In genomic region chr10:92241501-92241900, GRCh38 we compare ENCODE assay signal across 1 cellular context.
TF ChIP-seq lines count a peak whose summit lies in the region.

No MANE protein-coding gene starts in this region.

TF ChIP-seq in GM23338, 12 proteins besides CTCF, POLR2A, EP300 and RAD21 (continued from another document):
- no peak for TF ChIP-seq ZNF462 (CRISPR knock-in tag; IDR thresholded peaks at IDR 0.05)
